ENCODE assay signal across 10 cellular contexts in genomic region chr22:50523458-50523805, GRCh38. TPM values are rescaled to one million over a fixed set of nuclear protein-coding genes. Genes with fewer than 3 reads are reported as not detected.
A peak's percentile ranks its signal among the peaks of the same experiment; 100 is the strongest.
DNase-seq lines count a peak whose midpoint lies in the region; ATAC-seq and TF ChIP-seq lines count a peak whose summit lies in the region.
"Had no signal": no experiment of that assay in that cellular context is flagged by ENCODE, and none has a peak within 500 bp of the region (broad histone marks: within the 10 kb centered on the region; RNA-seq: fewer than 3 reads in every experiment).

No MANE protein-coding gene starts in this region.

- H3K9me2 ChIP-seq in PC-3 (replicated peaks; ENCODE audit: low read length), result no peaks in the 10 kb centered on the region

- DNase-seq in DND-41 (no peak), PC-3 (no peak), immature natural killer cell (no peak), NCI-H69 (lab: John Stamatoyannopoulos, UW) (no peak), middle frontal gyrus (ENCODE audit: extremely low spot score, low spot score) (no peak), caudate nucleus (lab: John Stamatoyannopoulos, UW) (no peak)
- DNase-seq: NCI-H446, retina had no signal

- H3K27me3 ChIP-seq in DND-41 (ENCODE audit: insufficient read depth, low read length, poor library complexity) (no peaks in the 10 kb centered on the region), PC-3 (ENCODE audit: low read length) (no peaks in the 10 kb centered on the region)

- H4K20me1 ChIP-seq in DND-41 (ENCODE audit: insufficient read depth, low read length), result peaks cover 42% of the 10 kb centered on the region
- H4K20me1 ChIP-seq in PC-3 (ENCODE audit: low read length), result no peaks in the 10 kb centered on the region; the same call in 1 of the 2 replicates

- peak overlapping the region in 3 of 5 donors; percentile 2 to 21 (median 5) for H3K4me3 Mint-ChIP-seq in immature natural killer cell

- H3F3A ChIP-seq in PC-3 (ENCODE audit: low read length, unreplicated experiment), result no peaks in the 10 kb centered on the region

- CTCF ChIA-PET in PC-3 (lab: Charles Lee), result no interaction called here

- H2AFZ ChIP-seq in DND-41 (ENCODE audit: low read depth, low read length), result no peak overlapping the region
- no peak overlapping the region for H2AFZ ChIP-seq in PC-3 (ENCODE audit: low read length)

- peaks cover 9 to 15% (median 13%) of the 10 kb centered on the region in 3 donors for H3K27me3 Mint-ChIP-seq in immature natural killer cell (ENCODE audit: low read depth in 3 of 3)
- H3K27me3 Mint-ChIP-seq: activated T-helper 17 cell treated with anti-CD3 and anti-CD28 coated beads, Interleukin-2, amount 50 U/mL, for 72 hours had no signal

- no TSS peak for BruUV-seq in PC-3 (replicated peaks; lab: Mats Ljungman, UMichigan)

- H3K27ac Mint-ChIP-seq in immature natural killer cell, result no peak overlapping the region

- no peaks in the 10 kb centered on the region for H3K9me3 Mint-ChIP-seq in immature natural killer cell
- H3K9me3 Mint-ChIP-seq: activated T-helper 17 cell treated with anti-CD3 and anti-CD28 coated beads, Interleukin-2, amount 50 U/mL, for 72 hours had no signal

- H3K79me2 ChIP-seq in DND-41 (ENCODE audit: insufficient read depth, low read length) (peaks cover 52% of the 10 kb centered on the region), PC-3 (ENCODE audit: low read length) (peaks cover 25% of the 10 kb centered on the region)

- ATAC-seq in DND-41 (ENCODE audit: insufficient read depth, low read depth) (no peak), PC-3 (no peak)
- ATAC-seq: activated T-helper 17 cell treated with anti-CD3 and anti-CD28 coated beads, Interleukin-2, amount 50 U/mL, for 72 hours had no signal

- H3K36me3 ChIP-seq in DND-41 (ENCODE audit: insufficient read depth, low read length) (peaks cover 53% of the 10 kb centered on the region), PC-3 (ENCODE audit: low read depth, low read length) (no peaks in the 10 kb centered on the region; the same call in 1 of the 2 replicates)

- no peak for TF ChIP-seq CTCF in DND-41 (IDR thresholded peaks at IDR 0.05; ENCODE audit: borderline replicate concordance, extremely low read depth, low read length, poor library complexity, severe bottlenecking)
- no peak for TF ChIP-seq CTCF in PC-3 (conservative IDR thresholded peaks at IDR 0.05; ENCODE audit: low read depth, low read length)

- peaks cover 25 to 27% of the 10 kb centered on the region in 2 donors for H3K4me1 Mint-ChIP-seq in immature natural killer cell

- H3K9ac ChIP-seq in DND-41 (ENCODE audit: low read depth, low read length) (peak overlapping the region; percentile 74; the same call in 1 of the 2 replicates), PC-3 (ENCODE audit: low read length) (no peak overlapping the region)

- H3K36me3 Mint-ChIP-seq in immature natural killer cell, result no peaks in the 10 kb centered on the region

- H3K4me3 ChIP-seq in DND-41 (ENCODE audit: low read depth in 1 of 2, low read length in 2 of 2) (peak overlapping the region in 1 of 2 experiments; percentile 80; a peak in 1 of 4 replicates), PC-3 (ENCODE audit: low read length) (no peak overlapping the region)

- H3K27ac ChIP-seq in DND-41 (ENCODE audit: low read length) (no peak overlapping the region), PC-3 (ENCODE audit: low read length) (no peak overlapping the region), caudate nucleus (ENCODE audit: low read depth, low read length) (no peak overlapping the region)

- POLR2A ChIA-PET in PC-3 (lab: Charles Lee; ENCODE audit: unreplicated experiment), result no interaction called here

- H3K4me2 ChIP-seq in DND-41 (ENCODE audit: insufficient read depth, low read length) (peak overlapping the region; percentile 98; the same call in 1 of the 2 replicates), PC-3 (ENCODE audit: low read length) (0 out of 2 replicates have a peak overlapping the region, but pooled peaks have one; percentile 98)

- no peaks in the 10 kb centered on the region for H3K9me3 ChIP-seq in DND-41 (ENCODE audit: insufficient read depth, low read length, severe bottlenecking)
- H3K9me3 ChIP-seq in PC-3 (ENCODE audit: low read length), result no peaks in the 10 kb centered on the region

- H3K4me1 ChIP-seq in DND-41 (ENCODE audit: insufficient read depth, low read length), result peaks cover 40% of the 10 kb centered on the region
- peaks cover 9% of the 10 kb centered on the region; the same call in 1 of the 2 replicates for H3K4me1 ChIP-seq in PC-3 (ENCODE audit: insufficient read depth, low read length)

- intact Hi-C loops in PC-3 (cut with micrococcal nuclease), result no loop called here

RNA-seq across cellular contexts. Expression of gene SCO2, which starts 2.0 kb away (rescaled TPM):
- 5.7 and 5.8 TPM in 2 replicates for total RNA-seq in PC-3 (2014; rRNA removed)
- 10 to 100 TPM in 1 of 3 donors, 1 to 10 TPM in 2; 8.3 to 14.8 (median 9.9) TPM for polyA plus RNA-seq in immature natural killer cell

RNA-seq across cellular contexts. Expression of gene TYMP, which starts 6.4 kb away (rescaled TPM):
- 12.3 and 21.8 TPM in 2 replicates for total RNA-seq in PC-3 (2014; rRNA removed)
- 10 to 100 TPM; 21.2 to 31.2 (median 25.5) TPM for polyA plus RNA-seq in immature natural killer cell

RNA-seq across cellular contexts. Expression of gene NCAPH2, which starts 15.4 kb away (rescaled TPM):
- total RNA-seq in PC-3 (2014; rRNA removed), result 75.4 and 92.1 TPM in 2 replicates
- polyA plus RNA-seq in immature natural killer cell, result 10 to 100 TPM; 41.8 to 46.7 (median 46.5) TPM

RNA-seq across cellular contexts. Expression of gene LMF2, which starts 15.9 kb away (rescaled TPM):
- 42.4 and 52.2 TPM in 2 replicates for total RNA-seq in PC-3 (2014; rRNA removed)
- polyA plus RNA-seq in immature natural killer cell, result 10 to 100 TPM; 16.3 to 40.4 (median 20.1) TPM

RNA-seq across cellular contexts. Expression of gene KLHDC7B, which starts 22.3 kb away (rescaled TPM):
- total RNA-seq in PC-3 (2014; rRNA removed), result 0.35 TPM in 1 of 2 replicates, not detected in the other
- polyA plus RNA-seq in immature natural killer cell, result 1 to 10 TPM; 2.4 to 8.1 (median 4.5) TPM
- polyA plus RNA-seq: fibroblast of lung had no signal
